8 cellular contexts compared by ENCODE assay signal in the genomic region with DNA sequence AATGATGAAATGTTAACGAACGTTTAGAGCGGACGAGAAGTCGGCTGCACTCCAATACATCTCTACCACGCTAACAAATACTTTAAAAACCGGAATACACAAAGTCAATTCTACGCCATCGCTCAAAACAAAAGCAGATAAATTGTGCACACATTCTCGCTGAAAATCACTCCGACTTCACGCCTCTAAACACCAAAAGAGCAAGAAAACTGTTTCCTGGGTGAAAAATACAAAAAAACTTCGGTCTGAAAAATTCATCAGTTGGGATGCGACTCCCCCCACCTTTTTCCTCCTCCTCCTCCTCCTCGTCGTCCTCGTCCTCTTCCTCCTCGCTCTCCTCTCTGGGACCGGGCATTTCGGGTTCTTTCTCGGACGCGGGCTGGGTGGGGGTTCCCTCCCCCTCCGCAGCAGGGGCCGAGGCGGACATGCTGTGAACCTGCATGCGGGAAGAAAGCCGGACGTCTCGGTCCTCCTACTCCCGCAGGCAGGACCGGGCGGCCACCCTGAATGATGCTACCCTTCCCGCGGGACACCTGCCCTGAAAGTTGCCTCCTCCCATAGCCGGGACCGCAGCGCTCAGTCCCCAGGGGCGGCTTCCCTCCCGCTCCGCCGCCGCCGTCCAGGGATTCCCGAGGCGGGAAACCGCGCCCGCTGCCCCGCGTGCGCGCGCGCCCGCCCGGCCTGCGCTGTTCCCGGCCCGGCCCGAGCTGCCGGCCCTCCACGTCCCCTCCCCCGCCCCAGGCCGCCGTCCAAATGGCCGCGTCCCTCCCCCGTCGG. TPM values are rescaled to one million over a fixed set of nuclear protein-coding genes. Genes with fewer than 3 reads are reported as not detected.
A peak's percentile ranks its signal among the peaks of the same experiment; 100 is the strongest.
DNase-seq lines count a peak whose midpoint lies in the region; ATAC-seq and TF ChIP-seq lines count a peak whose summit lies in the region.

No MANE protein-coding gene starts in this region.

- intact Hi-C loops in activated B cell treated with CpG ODN at 0.5 μM for 24 hours (cut with micrococcal nuclease), result loop anchor here (1.0 to 10.0 kb wide), 11 partner anchors 15 to 1949 kb away; a partner anchor contains a TSS

- WGBS in lung, 2 donors, result 0% methylated on average over 49 to 70 of the region's 70 CpGs

- H3K4me3 ChIP-seq in KMS-11 (IDR thresholded peaks at IDR 0.05; ENCODE audit: insufficient read depth, low read depth, low read length), result no peak overlapping the region
- peak overlapping the region; percentile 76 for H3K4me3 ChIP-seq in effector memory CD4-positive, alpha-beta T cell (ENCODE audit: insufficient read depth, low read depth, low read length, poor library complexity, severe bottlenecking)
- H3K4me3 ChIP-seq in lung, result peak overlapping the region; percentile 63

- H3K9me3 ChIP-seq in effector memory CD4-positive, alpha-beta T cell (ENCODE audit: control insufficient read depth, low read length), result no peaks in the 10 kb centered on the region
- peaks cover 0 to 4% of the 10 kb centered on the region in 2 donors for H3K9me3 ChIP-seq in lung (ENCODE audit: control insufficient read depth in 2 of 2, insufficient read depth in 1 of 2, low read length in 1 of 2)

- peaks cover 11% of the 10 kb centered on the region for H4K20me1 ChIP-seq in KMS-11 (ENCODE audit: insufficient read depth)

- H3K4me1 Mint-ChIP-seq in activated B cell treated with CpG ODN at 0.5 μM for 24 hours, result peaks cover 50% of the 10 kb centered on the region
- peaks cover 35 to 52% of the 10 kb centered on the region in 2 donors for H3K4me1 Mint-ChIP-seq in stimulated activated naive B cell treated with anti-CD40 and anti-IgM and Interleukin-4, amounts not matched to agents 10 μg/mL and 1 μg/mL and 100 μg/mL, for 72 hours

- H3K9ac ChIP-seq in KMS-11, result peak overlapping the region; percentile 84

- peaks cover 49% of the 10 kb centered on the region for H3K79me2 ChIP-seq in KMS-11 (ENCODE audit: insufficient read depth, low read depth)

- ATAC-seq in GM21717 (IDR thresholded peaks at IDR 0.05; ENCODE audit: unreplicated experiment) (peak; percentile 7), activated B cell treated with CpG ODN at 0.5 μM for 24 hours (ENCODE audit: low read depth) (peak; percentile 5), lung (ENCODE audit: insufficient read depth, low FRiP score) (peak; percentile 82)
- peak; percentile 8 to 29 for ATAC-seq in stimulated activated naive B cell treated with anti-CD40 and anti-IgM and Interleukin-4, amounts not matched to agents 10 μg/mL and 1 μg/mL and 100 μg/mL, for 72 hours (replicated peaks)

- peak overlapping the region; percentile 90 for H3K27ac Mint-ChIP-seq in activated B cell treated with CpG ODN at 0.5 μM for 24 hours
- peak overlapping the region; percentile 98 for H3K27ac Mint-ChIP-seq in stimulated activated naive B cell treated with anti-CD40 and anti-IgM and Interleukin-4, amounts not matched to agents 10 μg/mL and 1 μg/mL and 100 μg/mL, for 72 hours

- no peaks in the 10 kb centered on the region; the same call in 1 of the 2 replicates for H3K36me3 ChIP-seq in KMS-11 (ENCODE audit: insufficient read depth)
- H3K36me3 ChIP-seq in effector memory CD4-positive, alpha-beta T cell (ENCODE audit: control insufficient read depth, insufficient read depth, low read length), result no peaks in the 10 kb centered on the region
- peaks cover 2 to 3% of the 10 kb centered on the region in 2 donors for H3K36me3 ChIP-seq in lung (ENCODE audit: control insufficient read depth in 2 of 2, insufficient read depth in 2 of 2, low read length in 2 of 2)

- peak overlapping the region; percentile 88 for H3K4me3 Mint-ChIP-seq in activated B cell treated with CpG ODN at 0.5 μM for 24 hours
- H3K4me3 Mint-ChIP-seq in stimulated activated naive B cell treated with anti-CD40 and anti-IgM and Interleukin-4, amounts not matched to agents 10 μg/mL and 1 μg/mL and 100 μg/mL, for 72 hours, result peak overlapping the region; percentile 95 to 98

- H3K27me3 Mint-ChIP-seq in activated B cell treated with CpG ODN at 0.5 μM for 24 hours, result no peaks in the 10 kb centered on the region
- no peaks in the 10 kb centered on the region for H3K27me3 Mint-ChIP-seq in stimulated activated naive B cell treated with anti-CD40 and anti-IgM and Interleukin-4, amounts not matched to agents 10 μg/mL and 1 μg/mL and 100 μg/mL, for 72 hours

- H3K27me3 ChIP-seq in KMS-11 (ENCODE audit: insufficient read depth, low read depth) (no peaks in the 10 kb centered on the region), lung (ENCODE audit: control insufficient read depth, insufficient read depth) (no peaks in the 10 kb centered on the region)
- no peaks in the 10 kb centered on the region for H3K27me3 ChIP-seq in effector memory CD4-positive, alpha-beta T cell (replicated peaks; ENCODE audit: control insufficient read depth, insufficient read depth, low read length, poor library complexity, severe bottlenecking)

- peak overlapping the region; percentile 85 for H3K27ac ChIP-seq in KMS-11
- H3K27ac ChIP-seq in effector memory CD4-positive, alpha-beta T cell (ENCODE audit: insufficient read depth, low read length, poor library complexity, severe bottlenecking), result peak overlapping the region; percentile 82
- peak overlapping the region; percentile 99 to 100 for H3K27ac ChIP-seq in lung (ENCODE audit: low read depth in 1 of 2, low read length in 1 of 2)

- H3K4me1 ChIP-seq in KMS-11 (ENCODE audit: low read depth, poor library complexity, severe bottlenecking) (peaks cover 56% of the 10 kb centered on the region), lung (ENCODE audit: control insufficient read depth in 2 of 2, insufficient read depth in 2 of 2, low read length in 2 of 2) (peaks cover 8 to 14% of the 10 kb centered on the region in 2 donors)
- peaks cover 35% of the 10 kb centered on the region for H3K4me1 ChIP-seq in effector memory CD4-positive, alpha-beta T cell (ENCODE audit: control insufficient read depth, insufficient read depth, low read length, poor library complexity, severe bottlenecking)

- in situ Hi-C loops in GM13976 (cut with MboI; ENCODE audit: low sequenced_read_pairs, unreplicated experiment), result no loop called here

- POLR2A ChIA-PET in activated B cell treated with CpG ODN at 0.5 μM for 24 hours (lab: Charles Lee), result interaction anchor here (0.7 to 1.0 kb wide), 2 partner anchors 56 to 108 kb away, joined by 4 to 5 read pairs; no protein-coding TSS in a partner anchor

- CTCF ChIA-PET in activated B cell treated with CpG ODN at 0.5 μM for 24 hours (lab: Charles Lee), result no interaction called here

- H2AFZ ChIP-seq in KMS-11 (ENCODE audit: low read depth), result peak overlapping the region; percentile 61

- peaks cover 21% of the 10 kb centered on the region for H3K36me3 Mint-ChIP-seq in activated B cell treated with CpG ODN at 0.5 μM for 24 hours (ENCODE audit: low read depth)
- peaks cover 12 to 33% of the 10 kb centered on the region in 2 donors for H3K36me3 Mint-ChIP-seq in stimulated activated naive B cell treated with anti-CD40 and anti-IgM and Interleukin-4, amounts not matched to agents 10 μg/mL and 1 μg/mL and 100 μg/mL, for 72 hours

- TF ChIP-seq CTCF in KMS-11 (conservative IDR thresholded peaks at IDR 0.05; ENCODE audit: low read depth, low read length), result no peak
- no peak for TF ChIP-seq CTCF in activated B cell treated with CpG ODN at 0.5 μM for 24 hours (IDR thresholded peaks at IDR 0.05)
- TF ChIP-seq CTCF in lung (IDR thresholded peaks at IDR 0.05; ENCODE audit: control extremely low read depth, extremely low read depth), result no peak
- no peak for TF ChIP-seq CTCF in GM13976 (IDR thresholded peaks at IDR 0.05; ENCODE audit: borderline replicate concordance, control extremely low read depth, extremely low read depth, insufficient read depth, missing control alignments)

- DNase-seq in ELF-1 (ENCODE audit: low read depth, low spot score) (peak; percentile 60), activated B cell treated with CpG ODN at 0.5 μM for 24 hours (peak; percentile 48), lung (ENCODE audit: low spot score) (peak; percentile 58), GM13976 (ENCODE audit: low spot score) (no peak)
- DNase-seq in effector memory CD4-positive, alpha-beta T cell, result peak in 2 of 3 donors; percentile 8 to 18
- peak; percentile 21 for DNase-seq in stimulated activated naive B cell treated with anti-CD40 and anti-IgM and Interleukin-4, amounts not matched to agents 10 μg/mL and 1 μg/mL and 100 μg/mL, for 72 hours

- peak overlapping the region; percentile 79 for H3K4me2 ChIP-seq in KMS-11

- no peaks in the 10 kb centered on the region for H3K9me3 Mint-ChIP-seq in activated B cell treated with CpG ODN at 0.5 μM for 24 hours
- H3K9me3 Mint-ChIP-seq in stimulated activated naive B cell treated with anti-CD40 and anti-IgM and Interleukin-4, amounts not matched to agents 10 μg/mL and 1 μg/mL and 100 μg/mL, for 72 hours, result peaks cover 0 to 3% of the 10 kb centered on the region in 2 donors

RNA-seq across cellular contexts. Expression of a gene that starts 0.6 kb away (rescaled TPM):
- total RNA-seq in activated B cell treated with CpG ODN at 0.5 μM for 24 hours (80.8 and 81.9 TPM in 2 replicates), lung (10 to 100 TPM; 69.5 to 87.6 TPM)
- 10 to 100 TPM; 35.2 to 43.6 TPM for polyA plus RNA-seq in lung

Comparison
In these comparisons a context has a peak if more than half of its experiments do, and no peak if none do; other contexts are left out.
1. ATAC-seq: peak in every context shown above with its lines; median percentile 82 in lung; 18 in stimulated activated naive B cell treated with anti-CD40 and anti-IgM and Interleukin-4, amounts not matched to agents 10 μg/mL and 1 μg/mL and 100 μg/mL, for 72 hours; 7 in GM21717; 5 in activated B cell treated with CpG ODN at 0.5 μM for 24 hours.